Comparison of ENCODE assay signal across 20 cellular contexts in the genomic region with DNA sequence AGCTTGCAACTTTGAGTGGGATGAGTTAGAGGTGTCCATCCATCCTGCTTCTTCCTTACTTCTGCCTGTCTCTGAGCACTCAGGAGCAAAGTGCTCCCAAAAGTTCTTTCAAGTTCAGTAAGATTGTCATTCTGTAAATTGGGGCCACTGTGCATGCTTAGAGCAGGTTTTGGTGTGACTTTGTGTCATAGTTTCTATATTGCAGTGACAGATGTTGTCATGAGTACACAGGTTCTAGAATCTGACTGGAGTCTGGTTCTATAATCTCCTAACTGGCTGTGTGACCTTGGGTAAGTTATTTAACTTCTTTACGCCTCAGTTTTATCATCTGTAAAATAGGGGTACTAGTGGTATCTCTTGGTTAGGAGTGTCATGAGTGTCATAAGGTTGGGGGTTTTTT.
DNase-seq lines count a peak whose midpoint lies in the region; ATAC-seq lines count a peak whose summit lies in the region.
"Had no signal": no experiment of that assay in that cellular context is flagged by ENCODE, and none has a peak within 500 bp of the region (broad histone marks: within the 10 kb centered on the region; RNA-seq: fewer than 3 reads in every experiment).

No MANE protein-coding gene starts in this region.

- no peak for DNase-seq in activated CD4-positive, alpha-beta T cell treated with anti-CD3 and anti-CD28 coated beads, Interleukin-2, amount 10 ng/mL, durations not matched to agents 24 days and 14 days
- no peak for DNase-seq in activated CD4-positive, alpha-beta T cell treated with anti-CD3 and anti-CD28 coated beads, Interleukin-2, amount 10 ng/mL, durations not matched to agents 7 days and 5 days
- peak; percentile 32 for DNase-seq in activated naive CD4-positive, alpha-beta T cell treated with anti-CD3 and anti-CD28 coated beads for 36 hours
- no peak for DNase-seq in activated naive CD4-positive, alpha-beta T cell treated with anti-CD3 and anti-CD28 coated beads, Interleukin-2, amount 50 U/mL, for 16 hours
- DNase-seq: Calu3; DMS79 treated with DMSO at 0.1 percent for 48 hours; HCEC 1CT; KBM-7; MV-4-11; NCI-H1105; NCI-H146; NCI-H2029; NCI-H446; NCI-H524 treated with DMSO at 0.1 percent for 48 hours; NCI-H82; NK-92 treated with Interleukin-12 subunit alpha and Interleukin-12 subunit beta, amount 100 ng/mL, for 24 hours; PC-3 had no signal

- peaks cover 35% of the 10 kb centered on the region for H3K4me1 Mint-ChIP-seq in activated CD4-positive, alpha-beta T cell treated with anti-CD3 and anti-CD28 coated beads, Interleukin-2, amount 10 ng/mL, durations not matched to agents 24 days and 14 days
- H3K4me1 Mint-ChIP-seq in activated CD4-positive, alpha-beta T cell treated with anti-CD3 and anti-CD28 coated beads, Interleukin-2, amount 10 ng/mL, durations not matched to agents 7 days and 5 days = peaks cover 7% of the 10 kb centered on the region
- peaks cover 21% of the 10 kb centered on the region for H3K4me1 Mint-ChIP-seq in activated naive CD4-positive, alpha-beta T cell treated with anti-CD3 and anti-CD28 coated beads for 36 hours (ENCODE audit: low read depth)
- peaks cover 27% of the 10 kb centered on the region for H3K4me1 Mint-ChIP-seq in activated T-helper 17 cell treated with anti-CD3 and anti-CD28 coated beads, Interleukin-2, amount 50 U/mL, for 72 hours

- H3K27ac ChIP-seq in stomach smooth muscle (ENCODE audit: low read length) = peak overlapping the region; percentile 41

- H3K27me3 ChIP-seq in stomach smooth muscle (ENCODE audit: control insufficient read depth in 1 of 2, insufficient read depth in 2 of 2, low read length in 2 of 2) = no peaks in the 10 kb centered on the region

- H3K36me3 ChIP-seq in stomach smooth muscle (ENCODE audit: control insufficient read depth in 2 of 2, insufficient read depth in 2 of 2, low read length in 2 of 2) = peaks cover 10 to 21% of the 10 kb centered on the region in 2 donors

- H3K27ac Mint-ChIP-seq in activated CD4-positive, alpha-beta T cell treated with anti-CD3 and anti-CD28 coated beads, Interleukin-2, amount 10 ng/mL, durations not matched to agents 24 days and 14 days = peak overlapping the region; percentile 79
- H3K27ac Mint-ChIP-seq in activated CD4-positive, alpha-beta T cell treated with anti-CD3 and anti-CD28 coated beads, Interleukin-2, amount 10 ng/mL, durations not matched to agents 7 days and 5 days = no peak overlapping the region
- peak overlapping the region; percentile 55 for H3K27ac Mint-ChIP-seq in activated naive CD4-positive, alpha-beta T cell treated with anti-CD3 and anti-CD28 coated beads for 36 hours
- H3K27ac Mint-ChIP-seq in activated T-helper 17 cell treated with anti-CD3 and anti-CD28 coated beads, Interleukin-2, amount 50 U/mL, for 72 hours = peak overlapping the region; percentile 86

- peak; percentile 91 for ATAC-seq in activated T-helper 17 cell treated with anti-CD3 and anti-CD28 coated beads, Interleukin-2, amount 50 U/mL, for 72 hours (replicated peaks)
- no peak for ATAC-seq in GM19395 (IDR thresholded peaks at IDR 0.05; ENCODE audit: unreplicated experiment)
- ATAC-seq: PC-3 had no signal

- intact Hi-C loops in activated CD4-positive, alpha-beta T cell treated with anti-CD3 and anti-CD28 coated beads, Interleukin-2, amount 10 ng/mL, durations not matched to agents 24 days and 14 days (cut with micrococcal nuclease) = loop anchor here (10.0 kb wide), 1 partner anchor 283 kb away; no protein-coding TSS in a partner anchor
- intact Hi-C loops in activated naive CD4-positive, alpha-beta T cell treated with anti-CD3 and anti-CD28 coated beads for 36 hours (cut with micrococcal nuclease) = loop anchor here (1.0 kb wide), 1 partner anchor 32 kb away; no protein-coding TSS in a partner anchor

- no peaks in the 10 kb centered on the region for H3K27me3 Mint-ChIP-seq in activated CD4-positive, alpha-beta T cell treated with anti-CD3 and anti-CD28 coated beads, Interleukin-2, amount 10 ng/mL, durations not matched to agents 24 days and 14 days
- no peaks in the 10 kb centered on the region for H3K27me3 Mint-ChIP-seq in activated CD4-positive, alpha-beta T cell treated with anti-CD3 and anti-CD28 coated beads, Interleukin-2, amount 10 ng/mL, durations not matched to agents 7 days and 5 days
- H3K27me3 Mint-ChIP-seq in activated naive CD4-positive, alpha-beta T cell treated with anti-CD3 and anti-CD28 coated beads for 36 hours (ENCODE audit: low read depth) = no peaks in the 10 kb centered on the region
- H3K27me3 Mint-ChIP-seq in activated T-helper 17 cell treated with anti-CD3 and anti-CD28 coated beads, Interleukin-2, amount 50 U/mL, for 72 hours = no peaks in the 10 kb centered on the region

- H3K9me3 Mint-ChIP-seq in activated CD4-positive, alpha-beta T cell treated with anti-CD3 and anti-CD28 coated beads, Interleukin-2, amount 10 ng/mL, durations not matched to agents 24 days and 14 days = peaks cover 26% of the 10 kb centered on the region
- peaks cover 21% of the 10 kb centered on the region for H3K9me3 Mint-ChIP-seq in activated CD4-positive, alpha-beta T cell treated with anti-CD3 and anti-CD28 coated beads, Interleukin-2, amount 10 ng/mL, durations not matched to agents 7 days and 5 days
- peaks cover 14% of the 10 kb centered on the region for H3K9me3 Mint-ChIP-seq in activated naive CD4-positive, alpha-beta T cell treated with anti-CD3 and anti-CD28 coated beads for 36 hours
- H3K9me3 Mint-ChIP-seq in activated T-helper 17 cell treated with anti-CD3 and anti-CD28 coated beads, Interleukin-2, amount 50 U/mL, for 72 hours = peaks cover 5% of the 10 kb centered on the region

- H3K9me3 ChIP-seq in stomach smooth muscle (ENCODE audit: control insufficient read depth in 2 of 2, low read length in 2 of 2) = peaks cover 7 to 8% of the 10 kb centered on the region in 2 donors

- peaks cover 85% of the 10 kb centered on the region for H3K36me3 Mint-ChIP-seq in activated CD4-positive, alpha-beta T cell treated with anti-CD3 and anti-CD28 coated beads, Interleukin-2, amount 10 ng/mL, durations not matched to agents 24 days and 14 days (ENCODE audit: low read depth)
- peaks cover 71% of the 10 kb centered on the region for H3K36me3 Mint-ChIP-seq in activated CD4-positive, alpha-beta T cell treated with anti-CD3 and anti-CD28 coated beads, Interleukin-2, amount 10 ng/mL, durations not matched to agents 7 days and 5 days (ENCODE audit: low read depth)
- H3K36me3 Mint-ChIP-seq in activated naive CD4-positive, alpha-beta T cell treated with anti-CD3 and anti-CD28 coated beads for 36 hours (ENCODE audit: low read depth) = peaks cover 66% of the 10 kb centered on the region
- H3K36me3 Mint-ChIP-seq in activated T-helper 17 cell treated with anti-CD3 and anti-CD28 coated beads, Interleukin-2, amount 50 U/mL, for 72 hours (ENCODE audit: low read depth) = peaks cover 99% of the 10 kb centered on the region

- H3K4me3 Mint-ChIP-seq in activated CD4-positive, alpha-beta T cell treated with anti-CD3 and anti-CD28 coated beads, Interleukin-2, amount 10 ng/mL, durations not matched to agents 24 days and 14 days = no peak overlapping the region
- no peak overlapping the region for H3K4me3 Mint-ChIP-seq in activated CD4-positive, alpha-beta T cell treated with anti-CD3 and anti-CD28 coated beads, Interleukin-2, amount 10 ng/mL, durations not matched to agents 7 days and 5 days
- no peak overlapping the region for H3K4me3 Mint-ChIP-seq in activated naive CD4-positive, alpha-beta T cell treated with anti-CD3 and anti-CD28 coated beads for 36 hours
- H3K4me3 Mint-ChIP-seq in activated T-helper 17 cell treated with anti-CD3 and anti-CD28 coated beads, Interleukin-2, amount 50 U/mL, for 72 hours = peak overlapping the region; percentile 48

- peaks cover 23% of the 10 kb centered on the region for H3K4me1 ChIP-seq in stomach smooth muscle (ENCODE audit: control insufficient read depth, insufficient read depth, low read length)

- CTCF ChIA-PET in activated CD4-positive, alpha-beta T cell treated with anti-CD3 and anti-CD28 coated beads, Interleukin-2, amount 10 ng/mL, durations not matched to agents 7 days and 5 days (lab: Charles Lee) = no interaction called here
- CTCF ChIA-PET in activated naive CD4-positive, alpha-beta T cell treated with anti-CD3 and anti-CD28 coated beads for 36 hours (lab: Charles Lee) = no interaction called here

- H3K9ac ChIP-seq in stomach smooth muscle (ENCODE audit: low read length in 2 of 2) = no peak overlapping the region

- H3K4me3 ChIP-seq in stomach smooth muscle (ENCODE audit: low read length in 2 of 2) = no peak overlapping the region

- POLR2A ChIA-PET in activated CD4-positive, alpha-beta T cell treated with anti-CD3 and anti-CD28 coated beads, Interleukin-2, amount 10 ng/mL, durations not matched to agents 7 days and 5 days (lab: Charles Lee) = no interaction called here
